22 cellular contexts compared by ENCODE assay signal in genomic region chr15:89802231-89802928, GRCh38. TPM values are rescaled to one million over a fixed set of nuclear protein-coding genes. Genes with fewer than 3 reads are reported as not detected.
DNase-seq lines count a peak whose midpoint lies in the region; ATAC-seq and TF ChIP-seq lines count a peak whose summit lies in the region.
"Had no signal": no experiment of that assay in that cellular context is flagged by ENCODE, and none has a peak within 500 bp of the region (broad histone marks: within the 10 kb centered on the region; RNA-seq: fewer than 3 reads in every experiment).

No MANE protein-coding gene starts in this region.

- H3K79me1 ChIP-seq in neuronal stem cell (ENCODE audit: low read depth, low read length) = no peaks in the 10 kb centered on the region

- no peaks in the 10 kb centered on the region for H3F3A ChIP-seq in Loucy (ENCODE audit: low read depth)

- no peak for TF ChIP-seq CTCF in Loucy (conservative IDR thresholded peaks at IDR 0.05; ENCODE audit: low read length)

- H3K4me1 ChIP-seq in Loucy (ENCODE audit: insufficient read depth, low read length, poor library complexity, severe bottlenecking) (no peaks in the 10 kb centered on the region), neuronal stem cell (ENCODE audit: control insufficient read depth in 2 of 2, insufficient read depth in 1 of 2, low read depth in 1 of 2, low read length in 2 of 2) (peaks cover 2 to 7% of the 10 kb centered on the region in 2 donors)
- H3K4me1 ChIP-seq: ascending aorta, left lung had no signal

- no peaks in the 10 kb centered on the region for H3K27me3 Mint-ChIP-seq in T-helper 1 cell treated with Interleukin-12 subunit alpha and Interleukin-12 subunit beta and Interleukin-4 antibody, amounts not matched to agents 30 μg/mL and 1 μg/mL, for 36 hours (ENCODE audit: low read depth)
- H3K27me3 Mint-ChIP-seq in dendritic cell treated with granulocyte-macrophage colony-stimulating factor and Interleukin-4, amounts not matched to agents 40 ng/mL and 50 ng/mL, for 4 days = no peaks in the 10 kb centered on the region
- peaks cover 2% of the 10 kb centered on the region for H3K27me3 Mint-ChIP-seq in activated naive CD8-positive, alpha-beta T cell treated with anti-CD3 and anti-CD28 coated beads, Interleukin-2, amount 50 U/mL, for 24 hours

- H3K9me2 ChIP-seq in Loucy (replicated peaks; ENCODE audit: low read depth, low read length) = no peaks in the 10 kb centered on the region

- no CpG with 5 or more reads among the region's 16 CpGs for WGBS in neuronal stem cell (ENCODE audit: extremely low coverage in 2 of 2, insufficient read length in 2 of 2, insufficient replicate concordance in 1 of 2), 2 donors

- H3K4me3 ChIP-seq in Loucy (ENCODE audit: low read length, poor library complexity, severe bottlenecking) (no peak overlapping the region), neuronal stem cell (ENCODE audit: low read length in 2 of 2) (no peak overlapping the region)
- H3K4me3 ChIP-seq: ascending aorta, hepatocyte, left lung had no signal

- peak overlapping the region; percentile 7 for H2BK12ac ChIP-seq in neuronal stem cell (ENCODE audit: low read length)

- intact Hi-C loops in dendritic cell treated with granulocyte-macrophage colony-stimulating factor and Interleukin-4, amounts not matched to agents 40 ng/mL and 50 ng/mL, for 4 days (cut with micrococcal nuclease) = no loop called here

- H4K20me1 ChIP-seq in Loucy (ENCODE audit: insufficient read depth, low read length, poor library complexity, severe bottlenecking) = no peaks in the 10 kb centered on the region

- H3K4me1 Mint-ChIP-seq in T-helper 1 cell treated with Interleukin-12 subunit alpha and Interleukin-12 subunit beta and Interleukin-4 antibody, amounts not matched to agents 30 μg/mL and 1 μg/mL, for 36 hours (ENCODE audit: low read depth) = peaks cover 2% of the 10 kb centered on the region
- peaks cover 84% of the 10 kb centered on the region for H3K4me1 Mint-ChIP-seq in dendritic cell treated with granulocyte-macrophage colony-stimulating factor and Interleukin-4, amounts not matched to agents 40 ng/mL and 50 ng/mL, for 4 days (ENCODE audit: low read depth)
- no peaks in the 10 kb centered on the region for H3K4me1 Mint-ChIP-seq in activated naive CD8-positive, alpha-beta T cell treated with anti-CD3 and anti-CD28 coated beads, Interleukin-2, amount 50 U/mL, for 24 hours
- H3K4me1 Mint-ChIP-seq in stimulated activated effector memory CD8-positive, alpha-beta T cell treated with anti-CD3 and anti-CD28 coated beads, Interleukin-12 subunit alpha, Interleukin-12 subunit beta, amount 100 ng/mL, for 72 hours = no peaks in the 10 kb centered on the region
- H3K4me1 Mint-ChIP-seq: activated CD4-positive, alpha-beta T cell treated with anti-CD3 and anti-CD28 coated beads for 36 hours; activated naive CD8-positive, alpha-beta T cell treated with anti-CD3 and anti-CD28 coated beads for 36 hours had no signal

- H2AFZ ChIP-seq in Loucy (ENCODE audit: low read length) = 0 out of 2 replicates have a peak overlapping the region, but pooled peaks have one; percentile 19
- H2AFZ ChIP-seq in neuronal stem cell (ENCODE audit: low read length) = peak overlapping the region; percentile 71
- H2AFZ ChIP-seq: hepatocyte had no signal

- H3K27ac ChIP-seq in neuronal stem cell (replicated peaks; ENCODE audit: low read length) = no peak overlapping the region
- H3K27ac ChIP-seq: ascending aorta, hepatocyte, KMS-11, left lung had no signal

- peak overlapping the region; percentile 34 for H3K27ac Mint-ChIP-seq in T-helper 1 cell treated with Interleukin-12 subunit alpha and Interleukin-12 subunit beta and Interleukin-4 antibody, amounts not matched to agents 30 μg/mL and 1 μg/mL, for 36 hours
- H3K27ac Mint-ChIP-seq in dendritic cell treated with granulocyte-macrophage colony-stimulating factor and Interleukin-4, amounts not matched to agents 40 ng/mL and 50 ng/mL, for 4 days = peak overlapping the region; percentile 31
- H3K27ac Mint-ChIP-seq in activated naive CD8-positive, alpha-beta T cell treated with anti-CD3 and anti-CD28 coated beads, Interleukin-2, amount 50 U/mL, for 24 hours = no peak overlapping the region
- H3K27ac Mint-ChIP-seq in stimulated activated effector memory CD8-positive, alpha-beta T cell treated with anti-CD3 and anti-CD28 coated beads, Interleukin-12 subunit alpha, Interleukin-12 subunit beta, amount 100 ng/mL, for 72 hours = no peak overlapping the region
- H3K27ac Mint-ChIP-seq: activated CD4-positive, alpha-beta T cell treated with anti-CD3 and anti-CD28 coated beads for 36 hours; activated CD8-positive, alpha-beta T cell treated with anti-CD3 and anti-CD28 coated beads, Interleukin-2, amount 10 ng/mL, durations not matched to agents 7 days and 5 days; activated naive CD8-positive, alpha-beta T cell treated with anti-CD3 and anti-CD28 coated beads for 36 hours; activated T-helper 2 cell treated with anti-CD3 and anti-CD28 coated beads, Interferon-gamma antibody, Interleukin-2, Interleukin-4, amounts not matched to agents 10 μg/mL and 5 μg/mL and 100 μg/mL, durations not matched to agents 14 hours and 24 hours and 36 hours had no signal

- peak overlapping the region; percentile 71 for H3K18ac ChIP-seq in neuronal stem cell (ENCODE audit: low read length)

- H3K9ac ChIP-seq in Loucy (ENCODE audit: low read depth, low read length, poor library complexity, severe bottlenecking) = no peak overlapping the region
- H3K9ac ChIP-seq in neuronal stem cell (ENCODE audit: low read depth, low read length, poor library complexity) = no peak overlapping the region
- H3K9ac ChIP-seq: KMS-11 had no signal

- no peak overlapping the region for H2BK15ac ChIP-seq in neuronal stem cell (ENCODE audit: low read length)

- H3K9me3 ChIP-seq in Loucy (ENCODE audit: insufficient read depth, low read depth, low read length) (no peaks in the 10 kb centered on the region), neuronal stem cell (replicated peaks in 1 of 2; ENCODE audit: control insufficient read depth in 2 of 2, insufficient read depth in 1 of 2, low read depth in 1 of 2, low read length in 2 of 2) (no peaks in the 10 kb centered on the region)
- H3K9me3 ChIP-seq: ascending aorta, left lung had no signal

- H3K14ac ChIP-seq in neuronal stem cell (ENCODE audit: low read length) = peak overlapping the region; percentile 43

- H3K4me2 ChIP-seq in Loucy (ENCODE audit: low read depth, low read length, poor library complexity, severe bottlenecking) (no peak overlapping the region), neuronal stem cell (ENCODE audit: insufficient read depth, low read length, poor library complexity, severe bottlenecking) (peak overlapping the region; percentile 3)
- H3K4me2 ChIP-seq: hepatocyte, KMS-11 had no signal

- H3K9me3 Mint-ChIP-seq in T-helper 1 cell treated with Interleukin-12 subunit alpha and Interleukin-12 subunit beta and Interleukin-4 antibody, amounts not matched to agents 30 μg/mL and 1 μg/mL, for 36 hours = no peaks in the 10 kb centered on the region
- H3K9me3 Mint-ChIP-seq in dendritic cell treated with granulocyte-macrophage colony-stimulating factor and Interleukin-4, amounts not matched to agents 40 ng/mL and 50 ng/mL, for 4 days = no peaks in the 10 kb centered on the region
- no peaks in the 10 kb centered on the region for H3K9me3 Mint-ChIP-seq in activated naive CD8-positive, alpha-beta T cell treated with anti-CD3 and anti-CD28 coated beads, Interleukin-2, amount 50 U/mL, for 24 hours
- no peaks in the 10 kb centered on the region for H3K9me3 Mint-ChIP-seq in stimulated activated effector memory CD8-positive, alpha-beta T cell treated with anti-CD3 and anti-CD28 coated beads, Interleukin-12 subunit alpha, Interleukin-12 subunit beta, amount 100 ng/mL, for 72 hours
- H3K9me3 Mint-ChIP-seq: activated naive CD8-positive, alpha-beta T cell treated with anti-CD3 and anti-CD28 coated beads for 36 hours; activated T-helper 2 cell treated with anti-CD3 and anti-CD28 coated beads, Interferon-gamma antibody, Interleukin-2, Interleukin-4, amounts not matched to agents 10 μg/mL and 5 μg/mL and 100 μg/mL, durations not matched to agents 14 hours and 24 hours and 36 hours had no signal

- no peak for DNase-seq in T-helper 1 cell
- DNase-seq in neuronal stem cell (ENCODE audit: low spot score) = no peak
- no peak for DNase-seq in activated naive CD8-positive, alpha-beta T cell treated with anti-CD3 and anti-CD28 coated beads, Interleukin-2, amount 50 U/mL, for 24 hours
- DNase-seq in stimulated activated effector memory CD8-positive, alpha-beta T cell treated with anti-CD3 and anti-CD28 coated beads, Interleukin-12 subunit alpha, Interleukin-12 subunit beta, amount 100 ng/mL, for 72 hours (ENCODE audit: low spot score in 2 of 2) = no peak
- DNase-seq in SW480 (ENCODE audit: low spot score) = no peak
- DNase-seq: activated CD4-positive, alpha-beta T cell treated with anti-CD3 and anti-CD28 coated beads for 36 hours; activated CD8-positive, alpha-beta T cell treated with anti-CD3 and anti-CD28 coated beads, Interleukin-2, amount 10 ng/mL, durations not matched to agents 7 days and 5 days; activated naive CD8-positive, alpha-beta T cell treated with anti-CD3 and anti-CD28 coated beads for 36 hours; central memory CD4-positive, alpha-beta T cell; DMS153; left lung; NCI-H1694; NCI-H510A treated with DMSO at 0.1 percent for 48 hours; nucleus accumbens; trophoblast cell had no signal

- H4K91ac ChIP-seq in neuronal stem cell (ENCODE audit: low read depth, low read length, poor library complexity) = no peak overlapping the region

- H3K27me3 ChIP-seq in Loucy (ENCODE audit: insufficient read depth, low read length, poor library complexity, severe bottlenecking) (no peaks in the 10 kb centered on the region), neuronal stem cell (ENCODE audit: control insufficient read depth in 3 of 3, insufficient read depth in 3 of 3, low read depth in 1 of 3, low read length in 3 of 3) (peaks cover 0 to 7% (median 0%) of the 10 kb centered on the region in 3 experiments)
- H3K27me3 ChIP-seq: ascending aorta, hepatocyte, left lung had no signal

- peak overlapping the region; percentile 44 for H3K23ac ChIP-seq in neuronal stem cell (ENCODE audit: low read depth, low read length, poor library complexity)

- no peaks in the 10 kb centered on the region for H3K36me3 Mint-ChIP-seq in T-helper 1 cell treated with Interleukin-12 subunit alpha and Interleukin-12 subunit beta and Interleukin-4 antibody, amounts not matched to agents 30 μg/mL and 1 μg/mL, for 36 hours (ENCODE audit: low read depth)
- H3K36me3 Mint-ChIP-seq in dendritic cell treated with granulocyte-macrophage colony-stimulating factor and Interleukin-4, amounts not matched to agents 40 ng/mL and 50 ng/mL, for 4 days (ENCODE audit: low read depth) = peaks cover 100% of the 10 kb centered on the region
- no peaks in the 10 kb centered on the region for H3K36me3 Mint-ChIP-seq in activated naive CD8-positive, alpha-beta T cell treated with anti-CD3 and anti-CD28 coated beads, Interleukin-2, amount 50 U/mL, for 24 hours (ENCODE audit: low read depth)
- no peaks in the 10 kb centered on the region for H3K36me3 Mint-ChIP-seq in stimulated activated effector memory CD8-positive, alpha-beta T cell treated with anti-CD3 and anti-CD28 coated beads, Interleukin-12 subunit alpha, Interleukin-12 subunit beta, amount 100 ng/mL, for 72 hours
- H3K36me3 Mint-ChIP-seq: activated naive CD8-positive, alpha-beta T cell treated with anti-CD3 and anti-CD28 coated beads for 36 hours had no signal

- peak overlapping the region; percentile 59 for H2AK5ac ChIP-seq in neuronal stem cell (ENCODE audit: low read depth, low read length)

- no peak overlapping the region for H3K4me3 Mint-ChIP-seq in T-helper 1 cell treated with Interleukin-12 subunit alpha and Interleukin-12 subunit beta and Interleukin-4 antibody, amounts not matched to agents 30 μg/mL and 1 μg/mL, for 36 hours
- no peak overlapping the region for H3K4me3 Mint-ChIP-seq in dendritic cell treated with granulocyte-macrophage colony-stimulating factor and Interleukin-4, amounts not matched to agents 40 ng/mL and 50 ng/mL, for 4 days
- H3K4me3 Mint-ChIP-seq in activated naive CD8-positive, alpha-beta T cell treated with anti-CD3 and anti-CD28 coated beads, Interleukin-2, amount 50 U/mL, for 24 hours = no peak overlapping the region
- no peak overlapping the region for H3K4me3 Mint-ChIP-seq in stimulated activated effector memory CD8-positive, alpha-beta T cell treated with anti-CD3 and anti-CD28 coated beads, Interleukin-12 subunit alpha, Interleukin-12 subunit beta, amount 100 ng/mL, for 72 hours
- H3K4me3 Mint-ChIP-seq: activated CD4-positive, alpha-beta T cell treated with anti-CD3 and anti-CD28 coated beads for 36 hours; activated CD8-positive, alpha-beta T cell treated with anti-CD3 and anti-CD28 coated beads, Interleukin-2, amount 10 ng/mL, durations not matched to agents 7 days and 5 days; activated naive CD8-positive, alpha-beta T cell treated with anti-CD3 and anti-CD28 coated beads for 36 hours had no signal

- H3K36me3 ChIP-seq in Loucy (ENCODE audit: insufficient read depth, low read length) (no peaks in the 10 kb centered on the region), neuronal stem cell (replicated peaks in 1 of 2; ENCODE audit: control insufficient read depth in 2 of 2, insufficient read depth in 2 of 2, low read length in 2 of 2) (no peaks in the 10 kb centered on the region)
- H3K36me3 ChIP-seq: ascending aorta had no signal

- H2BK5ac ChIP-seq in neuronal stem cell (ENCODE audit: low read length) = peak overlapping the region; percentile 39

- no peaks in the 10 kb centered on the region for H3K79me2 ChIP-seq in Loucy (ENCODE audit: insufficient read depth, low read length)
- H3K79me2 ChIP-seq: hepatocyte had no signal

- H3K4ac ChIP-seq in neuronal stem cell (ENCODE audit: low read length) = no peak overlapping the region

- no peak for ATAC-seq in activated naive CD8-positive, alpha-beta T cell treated with anti-CD3 and anti-CD28 coated beads, Interleukin-2, amount 50 U/mL, for 24 hours
- no peak for ATAC-seq in stimulated activated effector memory CD8-positive, alpha-beta T cell treated with anti-CD3 and anti-CD28 coated beads, Interleukin-12 subunit alpha, Interleukin-12 subunit beta, amount 100 ng/mL, for 72 hours
- ATAC-seq: activated CD4-positive, alpha-beta T cell treated with anti-CD3 and anti-CD28 coated beads for 36 hours; activated CD8-positive, alpha-beta T cell treated with anti-CD3 and anti-CD28 coated beads, Interleukin-2, amount 10 ng/mL, durations not matched to agents 7 days and 5 days; left lung had no signal

- H4K8ac ChIP-seq in neuronal stem cell (ENCODE audit: low read depth, low read length) = no peak overlapping the region

- H2BK120ac ChIP-seq in neuronal stem cell (ENCODE audit: low read depth, low read length) = peak overlapping the region; percentile 6

RNA-seq across cellular contexts. Expression of gene ANPEP, which starts 12.3 kb away (rescaled TPM):
- 3.5 TPM for polyA plus RNA-seq in neuronal stem cell (2013, experiment 1 of 2)
- polyA plus RNA-seq in neuronal stem cell (2013, experiment 2 of 2) = 3.5 TPM

RNA-seq across cellular contexts. Expression of gene MESP2, which starts 26.2 kb away (rescaled TPM):
- polyA plus RNA-seq in neuronal stem cell (2013, experiment 1 of 2) = 0.35 TPM
- 0.19 TPM for polyA plus RNA-seq in neuronal stem cell (2013, experiment 2 of 2)
- polyA plus RNA-seq: hepatocyte had no signal

RNA-seq across cellular contexts. Expression of gene MESP1, which starts 51.3 kb away (rescaled TPM):
- 0.32 TPM for polyA plus RNA-seq in neuronal stem cell (2013, experiment 1 of 2)
- 0.28 TPM for polyA plus RNA-seq in neuronal stem cell (2013, experiment 2 of 2)

Comparison
In these comparisons a context has a peak if more than half of its experiments do, and no peak if none do; other contexts are left out.
1. H3K27ac Mint-ChIP-seq: peak in T-helper 1 cell treated with Interleukin-12 subunit alpha and Interleukin-12 subunit beta and Interleukin-4 antibody, amounts not matched to agents 30 μg/mL and 1 μg/mL, for 36 hours (single experiment) and dendritic cell treated with granulocyte-macrophage colony-stimulating factor and Interleukin-4, amounts not matched to agents 40 ng/mL and 50 ng/mL, for 4 days (single experiment); none in activated naive CD8-positive, alpha-beta T cell treated with anti-CD3 and anti-CD28 coated beads, Interleukin-2, amount 50 U/mL, for 24 hours (single experiment) and stimulated activated effector memory CD8-positive, alpha-beta T cell treated with anti-CD3 and anti-CD28 coated beads, Interleukin-12 subunit alpha, Interleukin-12 subunit beta, amount 100 ng/mL, for 72 hours (single experiment).